Comparison of ENCODE assay signal across 25 cellular contexts in genomic region chr6:44701038-44701636, GRCh38.
DNase-seq lines count a peak whose midpoint lies in the region; FAIRE-seq and TF ChIP-seq lines count a peak whose summit lies in the region.
"Had no signal": no experiment of that assay in that cellular context is flagged by ENCODE, and none has a peak within 500 bp of the region (broad histone marks: within the 10 kb centered on the region; RNA-seq: fewer than 3 reads in every experiment).

No MANE protein-coding gene starts in this region.

- H4K5ac ChIP-seq in H1 (ENCODE audit: insufficient read length, low read depth, low read length) = no peak overlapping the region

- no peak overlapping the region for H2BK120ac ChIP-seq in H1 (replicated peaks; ENCODE audit: low read depth, low read length)

- no peaks in the 10 kb centered on the region for H3K79me1 ChIP-seq in H1 (ENCODE audit: low read depth, low read length)

- no peak for TF ChIP-seq POLR2A in H1 (IDR thresholded peaks at IDR 0.05; ENCODE audit: control extremely low read depth in 1 of 2, low read depth in 2 of 2, low read length in 2 of 2)

- no peak overlapping the region for H3K18ac ChIP-seq in H1 (ENCODE audit: extremely low read depth, low read length)

- no peak overlapping the region for H2BK20ac ChIP-seq in H1 (ENCODE audit: low read length)

- peak overlapping the region; percentile 54; the same call in 1 of the 2 replicates for H2BK15ac ChIP-seq in H1 (ENCODE audit: low read length)

- no peak overlapping the region for H3K4me2 ChIP-seq in H1 (ENCODE audit: insufficient read depth in 1 of 2, low read depth in 2 of 2, low read length in 2 of 2)
- H3K4me2 ChIP-seq in smooth muscle cell = no peak overlapping the region

- H3K4me1 ChIP-seq in H1 (replicated peaks in 1 of 4; ENCODE audit: control insufficient read depth in 3 of 4, insufficient read depth in 4 of 4, low read length in 3 of 4) (peaks cover 0 to 9% (median 3%) of the 10 kb centered on the region in 4 experiments; a peak in 3 of 7 replicates), smooth muscle cell (ENCODE audit: low read depth) (no peaks in the 10 kb centered on the region)
- H3K4me1 ChIP-seq: adrenal gland, parathyroid adenoma, upper lobe of left lung had no signal

- H3K9ac ChIP-seq in H1 (replicated peaks in 1 of 4; ENCODE audit: extremely low read depth in 1 of 4, low read depth in 3 of 4, low read length in 3 of 4) = no peak overlapping the region
- H3K9ac ChIP-seq in smooth muscle cell (ENCODE audit: low read depth) = peak overlapping the region; percentile 10
- H3K9ac ChIP-seq: parathyroid adenoma had no signal

- no peak for TF ChIP-seq EP300 in H1 (IDR thresholded peaks at IDR 0.05; ENCODE audit: borderline replicate concordance in 1 of 2, low read depth in 2 of 2, low read length in 2 of 2)

- H3K79me2 ChIP-seq in H1 (ENCODE audit: control insufficient read depth in 1 of 2, insufficient read depth in 2 of 2, low read length in 2 of 2) (no peaks in the 10 kb centered on the region), smooth muscle cell (ENCODE audit: low read depth) (no peaks in the 10 kb centered on the region)
- H3K79me2 ChIP-seq: parathyroid adenoma had no signal

- peaks cover 4% of the 10 kb centered on the region for H3K9me3 Mint-ChIP-seq in T-helper 2 cell treated with Interferon-gamma antibody and Interleukin-4, amounts not matched to agents 5 μg/mL and 100 μg/mL, for 36 hours
- H3K9me3 Mint-ChIP-seq: mesothelial cell of epicardium; natural killer cell treated with Interleukin-12 subunit alpha and Interleukin-12 subunit beta and Interleukin-15 and Interleukin-18, amount 100 ng/mL, for 72 hours had no signal

- no peak for FAIRE-seq in H1 (lab: Jason Lieb, UNC)
- FAIRE-seq: TTC549 had no signal

- H4K20me1 ChIP-seq in H1 (replicated peaks in 1 of 2; ENCODE audit: control insufficient read depth in 1 of 2, insufficient read depth in 2 of 2, low read length in 2 of 2) = no peaks in the 10 kb centered on the region
- no peaks in the 10 kb centered on the region for H4K20me1 ChIP-seq in smooth muscle cell (ENCODE audit: low read depth)

- CTCF ChIA-PET in H1 (lab: Charles Lee; ENCODE audit: partially characterized antibody) = interaction anchor here (0.7 to 3.7 kb wide), 5 partner anchors 29 to 45 kb away, joined by 3 to 12 read pairs (median 5); no protein-coding TSS in a partner anchor

- peaks cover 16% of the 10 kb centered on the region for H3K4me1 Mint-ChIP-seq in T-helper 2 cell treated with Interferon-gamma antibody and Interleukin-4, amounts not matched to agents 5 μg/mL and 100 μg/mL, for 36 hours (ENCODE audit: low read depth)
- H3K4me1 Mint-ChIP-seq: mesothelial cell of epicardium had no signal

- no peak for TF ChIP-seq CTCF in H1 (IDR thresholded peaks at IDR 0.05; ENCODE audit: control extremely low read depth in 1 of 3, insufficient read depth in 1 of 3, low read depth in 1 of 3, low read length in 3 of 3)
- no peak for TF ChIP-seq CTCF in smooth muscle cell (IDR thresholded peaks at IDR 0.05; ENCODE audit: borderline replicate concordance, insufficient read depth, poor library complexity, severe bottlenecking)

- H2BK12ac ChIP-seq in H1 (ENCODE audit: low read depth, low read length) = no peak overlapping the region

- H3K27ac ChIP-seq in H1 (ENCODE audit: low read depth, low read length) = no peak overlapping the region
- H3K27ac ChIP-seq in smooth muscle cell (ENCODE audit: low read depth) = peak overlapping the region; percentile 78
- H3K27ac ChIP-seq: 22Rv1, adrenal gland, brain microvascular endothelial cell, epithelial cell of prostate, foreskin keratinocyte, parathyroid adenoma, upper lobe of left lung had no signal

- no peak overlapping the region for H2AFZ ChIP-seq in H1 (ENCODE audit: low read length)
- H2AFZ ChIP-seq in smooth muscle cell (ENCODE audit: low read depth) = no peak overlapping the region
- H2AFZ ChIP-seq: parathyroid adenoma had no signal

- H3K14ac ChIP-seq in H1 (ENCODE audit: insufficient read length) = no peak overlapping the region

- H2BK5ac ChIP-seq in H1 (ENCODE audit: low read depth, low read length) = no peak overlapping the region

- peaks cover 2% of the 10 kb centered on the region; the same call in 1 of the 2 replicates for H3K23me2 ChIP-seq in H1 (ENCODE audit: low read depth, low read length)

- H3K36me3 ChIP-seq in H1 (ENCODE audit: control insufficient read depth in 2 of 4, insufficient read depth in 4 of 4, low read length in 3 of 4) = no peaks in the 10 kb centered on the region
- no peaks in the 10 kb centered on the region for H3K36me3 ChIP-seq in smooth muscle cell (ENCODE audit: low read depth)
- H3K36me3 ChIP-seq: adrenal gland, brain microvascular endothelial cell, upper lobe of left lung had no signal

- no peak for DNase-seq in T-helper 2 cell treated with Interferon-gamma antibody and Interleukin-4, amounts not matched to agents 5 μg/mL and 100 μg/mL, for 36 hours (ENCODE audit: low spot score)
- no peak for DNase-seq in T-helper 2 cell
- peak; percentile 6 for DNase-seq in stimulated activated CD4-positive, alpha-beta T cell treated with anti-CD3 and anti-CD28 coated beads, Interleukin-1b, Interleukin-23, amount 100 ng/mL, for 48 hours
- no peak for DNase-seq in stimulated activated CD4-positive, alpha-beta T cell treated with anti-CD3 and anti-CD28 coated beads, Interleukin-4, amount 100 ng/mL, for 4 hours
- DNase-seq in H1 (ENCODE audit: low read depth in 1 of 2, low spot score in 2 of 2) = no peak
- DNase-seq in smooth muscle cell (lab: John Stamatoyannopoulos, UW; ENCODE audit: unreplicated experiment) = no peak
- no peak for DNase-seq in NCI-H1930 (lab: John Stamatoyannopoulos, UW)
- DNase-seq in hippocampal formation (lab: John Stamatoyannopoulos, UW) = no peak
- DNase-seq: activated CD4-positive, alpha-beta T cell treated with anti-CD3 and anti-CD28 coated beads for 1 hour; adrenal gland; brain microvascular endothelial cell; effector CD4-positive, alpha-beta T cell; foreskin keratinocyte; NCI-H1436; NCI-H510A; NK-92 treated with Interleukin-12 subunit alpha and Interleukin-12 subunit beta, amount 100 ng/mL, for 24 hours; SHP77 treated with DMSO at 0.1 percent for 48 hours; upper lobe of left lung had no signal

- peaks cover 7% of the 10 kb centered on the region for H3F3A ChIP-seq in smooth muscle cell (ENCODE audit: low read depth)

- H3K27me3 ChIP-seq in H1 (replicated peaks in 1 of 4; ENCODE audit: control insufficient read depth in 3 of 4, extremely low read depth in 1 of 4, insufficient read depth in 3 of 4, low read length in 3 of 4) (no peaks in the 10 kb centered on the region; a peak in 1 of 7 replicates), smooth muscle cell (ENCODE audit: low read depth) (no peaks in the 10 kb centered on the region)
- H3K27me3 ChIP-seq: adrenal gland, brain microvascular endothelial cell, foreskin keratinocyte, upper lobe of left lung had no signal

- H3K4me3 ChIP-seq in H1 (ENCODE audit: extremely low read depth in 1 of 4, insufficient read depth in 2 of 4, low read depth in 3 of 4, low read length in 4 of 4) (no peak overlapping the region), smooth muscle cell (no peak overlapping the region)
- H3K4me3 ChIP-seq: adrenal gland, upper lobe of left lung had no signal

- H4K8ac ChIP-seq in H1 (ENCODE audit: extremely low read depth, insufficient read depth, low read length) = no peak overlapping the region

- TF ChIP-seq RAD21 in H1 (IDR thresholded peaks at IDR 0.05 in 1 of 2, conservative IDR thresholded peaks at IDR 0.05 in 1 of 2; ENCODE audit: low read depth in 2 of 2, low read length in 2 of 2) = no peak

- H3K27me3 Mint-ChIP-seq in T-helper 2 cell treated with Interferon-gamma antibody and Interleukin-4, amounts not matched to agents 5 μg/mL and 100 μg/mL, for 36 hours (ENCODE audit: low read depth) = no peaks in the 10 kb centered on the region
- H3K27me3 Mint-ChIP-seq: CD4-positive, alpha-beta memory T cell; natural killer cell treated with Interleukin-12 subunit alpha and Interleukin-12 subunit beta and Interleukin-15 and Interleukin-18, amount 100 ng/mL, for 72 hours had no signal

- H2AK5ac ChIP-seq in H1 (ENCODE audit: low read depth, low read length) = no peak overlapping the region

- no peak overlapping the region for H4K91ac ChIP-seq in H1 (replicated peaks; ENCODE audit: insufficient read length, low read length)

- WGBS in H1 (ENCODE audit: extremely low coverage in 1 of 2, insufficient coverage in 1 of 2, insufficient read length in 1 of 2, insufficient replicate concordance in 2 of 2, low coverage in 1 of 2, low lambda C conversion rate in 2 of 2, missing lambda C conversion rate in 1 of 2), 2 experiments = 84% methylated on average over 11 of the region's 11 CpGs; no CpG with 5 or more reads in 1 of the 2 experiments
- WGBS in smooth muscle cell (ENCODE audit: low lambda C conversion rate) = 65% methylated on average over 11 of the region's 11 CpGs

- no peak overlapping the region for H3K4me3 Mint-ChIP-seq in T-helper 2 cell treated with Interferon-gamma antibody and Interleukin-4, amounts not matched to agents 5 μg/mL and 100 μg/mL, for 36 hours
- H3K4me3 Mint-ChIP-seq: CD4-positive, alpha-beta memory T cell; mesothelial cell of epicardium; natural killer cell treated with Interleukin-12 subunit alpha and Interleukin-12 subunit beta and Interleukin-15 and Interleukin-18, amount 100 ng/mL, for 72 hours had no signal

- no peak overlapping the region for H3K56ac ChIP-seq in H1 (replicated peaks; ENCODE audit: insufficient read length, low read depth, low read length)

- H3K4ac ChIP-seq in H1 (replicated peaks; ENCODE audit: insufficient read length, low read depth, low read length) = no peak overlapping the region

- peaks cover 2% of the 10 kb centered on the region for H3K36me3 Mint-ChIP-seq in T-helper 2 cell treated with Interferon-gamma antibody and Interleukin-4, amounts not matched to agents 5 μg/mL and 100 μg/mL, for 36 hours (ENCODE audit: low read depth)
- H3K36me3 Mint-ChIP-seq: CD4-positive, alpha-beta memory T cell; mesothelial cell of epicardium; natural killer cell treated with Interleukin-12 subunit alpha and Interleukin-12 subunit beta and Interleukin-15 and Interleukin-18, amount 100 ng/mL, for 72 hours had no signal

- H3K27ac Mint-ChIP-seq in T-helper 2 cell treated with Interferon-gamma antibody and Interleukin-4, amounts not matched to agents 5 μg/mL and 100 μg/mL, for 36 hours = peak overlapping the region; percentile 7
- H3K27ac Mint-ChIP-seq: CD4-positive, alpha-beta memory T cell; mesothelial cell of epicardium had no signal

- H3K9me3 ChIP-seq in H1 (ENCODE audit: insufficient read depth in 2 of 2, low read depth in 1 of 2, low read length in 1 of 2) (no peaks in the 10 kb centered on the region), smooth muscle cell (replicated peaks; ENCODE audit: low read depth) (no peaks in the 10 kb centered on the region)
- H3K9me3 ChIP-seq: adrenal gland, upper lobe of left lung had no signal

- POLR2A ChIA-PET in H1 (lab: Charles Lee; ENCODE audit: partially characterized antibody) = interaction anchor here (1.5 kb wide), 1 partner anchor 13 kb away, joined by 5 read pairs; no protein-coding TSS in a partner anchor

- H3K23ac ChIP-seq in H1 (ENCODE audit: insufficient read length) = no peak overlapping the region

TF ChIP-seq in H1, 55 proteins besides CTCF, POLR2A, EP300 and RAD21 (continues in another document):
- TF ChIP-seq ZNF274 (IDR thresholded peaks at IDR 0.05; ENCODE audit: borderline replicate concordance, extremely low read depth, low read length) = no peak
- no peak for TF ChIP-seq CEBPB (IDR thresholded peaks at IDR 0.05; ENCODE audit: low read depth, low read length)
